In the genomic region with DNA sequence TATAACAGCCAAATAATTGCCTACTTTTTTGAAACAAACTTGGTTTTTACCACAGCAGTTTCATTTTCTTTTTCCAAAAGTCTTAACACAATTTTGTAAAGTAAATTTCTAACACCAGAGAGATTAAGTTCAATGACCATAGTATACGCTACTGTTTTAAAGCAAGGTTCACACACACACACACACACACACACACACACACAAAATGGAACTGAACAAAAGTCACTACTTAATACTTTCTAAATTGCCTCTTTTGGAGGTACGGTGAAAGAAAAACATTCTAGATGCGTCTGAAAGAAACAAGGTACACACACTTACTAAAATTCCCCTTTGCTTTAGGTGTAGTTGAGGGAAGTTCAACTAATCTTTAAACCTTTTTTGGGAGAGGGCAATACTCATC, we compare ENCODE assay signal across 19 cellular contexts. TPM values are rescaled to one million over a fixed set of nuclear protein-coding genes. Genes with fewer than 3 reads are reported as not detected.
A peak's percentile ranks its signal among the peaks of the same experiment; 100 is the strongest.
DNase-seq lines count a peak whose midpoint lies in the region; TF ChIP-seq lines count a peak whose summit lies in the region.
"Had no signal": no experiment of that assay in that cellular context is flagged by ENCODE, and none has a peak within 500 bp of the region (broad histone marks: within the 10 kb centered on the region; RNA-seq: fewer than 3 reads in every experiment).

No MANE protein-coding gene starts in this region.

- peak overlapping the region; percentile 74 for H3K27ac ChIP-seq in KOPT-K1 (ENCODE audit: low read depth, low read length, poor library complexity, severe bottlenecking)
- peak overlapping the region in 7 of 8 donors; percentile 11 to 64 (median 52) for H3K27ac ChIP-seq in spleen
- no peak overlapping the region for H3K27ac ChIP-seq in ascending aorta
- H3K27ac ChIP-seq: GM23248, tibial artery had no signal

- peak overlapping the region; percentile 81 for H3K27ac Mint-ChIP-seq in activated T-cell treated with anti-CD3 and anti-CD28 coated beads, Interleukin-2, amount 50 U/mL, for 24 hours
- peak overlapping the region; percentile 83 for H3K27ac Mint-ChIP-seq in activated T-helper 1 cell treated with anti-CD3 and anti-CD28 coated beads, Interleukin-12 subunit alpha, Interleukin-12 subunit beta, Interleukin-2, Interleukin-4 antibody, amounts not matched to agents 30 ng/mL and 10 ng/mL and 1 ng/mL, durations not matched to agents 14 hours and 24 hours and 36 hours

- peak overlapping the region; percentile 57 for H3K4me3 Mint-ChIP-seq in activated T-cell treated with anti-CD3 and anti-CD28 coated beads, Interleukin-2, amount 50 U/mL, for 24 hours
- peak overlapping the region; percentile 73 for H3K4me3 Mint-ChIP-seq in activated T-helper 1 cell treated with anti-CD3 and anti-CD28 coated beads, Interleukin-12 subunit alpha, Interleukin-12 subunit beta, Interleukin-2, Interleukin-4 antibody, amounts not matched to agents 30 ng/mL and 10 ng/mL and 1 ng/mL, durations not matched to agents 14 hours and 24 hours and 36 hours

- no peaks in the 10 kb centered on the region for H3K27me3 Mint-ChIP-seq in activated T-cell treated with anti-CD3 and anti-CD28 coated beads, Interleukin-2, amount 50 U/mL, for 24 hours
- H3K27me3 Mint-ChIP-seq in activated T-helper 1 cell treated with anti-CD3 and anti-CD28 coated beads, Interleukin-12 subunit alpha, Interleukin-12 subunit beta, Interleukin-2, Interleukin-4 antibody, amounts not matched to agents 30 ng/mL and 10 ng/mL and 1 ng/mL, durations not matched to agents 14 hours and 24 hours and 36 hours (ENCODE audit: insufficient read depth): no peaks in the 10 kb centered on the region

- peaks cover 3% of the 10 kb centered on the region for H3K9me3 Mint-ChIP-seq in activated T-cell treated with anti-CD3 and anti-CD28 coated beads, Interleukin-2, amount 50 U/mL, for 24 hours
- H3K9me3 Mint-ChIP-seq in activated T-helper 1 cell treated with anti-CD3 and anti-CD28 coated beads, Interleukin-12 subunit alpha, Interleukin-12 subunit beta, Interleukin-2, Interleukin-4 antibody, amounts not matched to agents 30 ng/mL and 10 ng/mL and 1 ng/mL, durations not matched to agents 14 hours and 24 hours and 36 hours: no peaks in the 10 kb centered on the region
- H3K9me3 Mint-ChIP-seq: CD14-positive monocyte had no signal

- H3K36me3 Mint-ChIP-seq in activated T-cell treated with anti-CD3 and anti-CD28 coated beads, Interleukin-2, amount 50 U/mL, for 24 hours (ENCODE audit: low read depth): peaks cover 71% of the 10 kb centered on the region
- peaks cover 49% of the 10 kb centered on the region for H3K36me3 Mint-ChIP-seq in activated T-helper 1 cell treated with anti-CD3 and anti-CD28 coated beads, Interleukin-12 subunit alpha, Interleukin-12 subunit beta, Interleukin-2, Interleukin-4 antibody, amounts not matched to agents 30 ng/mL and 10 ng/mL and 1 ng/mL, durations not matched to agents 14 hours and 24 hours and 36 hours (ENCODE audit: low read depth)

- H3K4me3 ChIP-seq in spleen (peak overlapping the region in 1 of 8 donors; percentile 14), ascending aorta (no peak overlapping the region)
- H3K4me3 ChIP-seq: GM23248, mucosa of descending colon, tibial artery had no signal

- TF ChIP-seq POLR2A in spleen (IDR thresholded peaks at IDR 0.05): no peak

- H3K4me1 Mint-ChIP-seq in activated T-cell treated with anti-CD3 and anti-CD28 coated beads, Interleukin-2, amount 50 U/mL, for 24 hours (ENCODE audit: low read depth): peaks cover 92% of the 10 kb centered on the region
- peaks cover 91% of the 10 kb centered on the region for H3K4me1 Mint-ChIP-seq in activated T-helper 1 cell treated with anti-CD3 and anti-CD28 coated beads, Interleukin-12 subunit alpha, Interleukin-12 subunit beta, Interleukin-2, Interleukin-4 antibody, amounts not matched to agents 30 ng/mL and 10 ng/mL and 1 ng/mL, durations not matched to agents 14 hours and 24 hours and 36 hours (ENCODE audit: low read depth)

- 20 to 52% (median 32%) methylated on average over 3 of the region's 3 CpGs for WGBS in spleen, 5 donors

- intact Hi-C loops in activated T-helper 1 cell treated with anti-CD3 and anti-CD28 coated beads, Interleukin-12 subunit alpha, Interleukin-12 subunit beta, Interleukin-2, Interleukin-4 antibody, amounts not matched to agents 30 ng/mL and 10 ng/mL and 1 ng/mL, durations not matched to agents 14 hours and 24 hours and 36 hours (cut with micrococcal nuclease): loop anchor here (1.0 kb wide), 1 partner anchor 29 kb away; no protein-coding TSS in a partner anchor
- intact Hi-C loops in spleen (cut with DNase I; ENCODE audit: low total_unique reads): no loop called here
- intact Hi-C loops in ascending aorta (cut with DNase I): no loop called here

- peaks cover 4 to 92% (median 53%) of the 10 kb centered on the region in 6 donors for H3K4me1 ChIP-seq in spleen
- no peaks in the 10 kb centered on the region for H3K4me1 ChIP-seq in ascending aorta
- H3K4me1 ChIP-seq: tibial artery had no signal

- H3K36me3 ChIP-seq in KOPT-K1 (ENCODE audit: insufficient read depth, low read length) (peaks cover 35% of the 10 kb centered on the region), spleen (peaks cover 0 to 45% (median 6%) of the 10 kb centered on the region in 6 donors), ascending aorta (peaks cover 12 to 37% of the 10 kb centered on the region in 2 donors)

- no peak for TF ChIP-seq CTCF in spleen (IDR thresholded peaks at IDR 0.05 in 8 of 11, conservative IDR thresholded peaks at IDR 0.05 in 3 of 11)
- no peak for TF ChIP-seq CTCF in ascending aorta (IDR thresholded peaks at IDR 0.05)

- H3K9me3 ChIP-seq in KOPT-K1 (ENCODE audit: insufficient read depth, low read length, poor library complexity, severe bottlenecking) (peaks cover 4% of the 10 kb centered on the region), spleen (peaks cover 0 to 4% (median 0%) of the 10 kb centered on the region in 8 donors), ascending aorta (no peaks in the 10 kb centered on the region)
- H3K9me3 ChIP-seq: mucosa of descending colon, tibial artery had no signal

- DNase-seq in activated T-cell treated with anti-CD3 and anti-CD28 coated beads, Interleukin-2, amount 50 U/mL, for 24 hours: no peak
- no peak for DNase-seq in activated T-cell treated with anti-CD3 and anti-CD28 coated beads, Interleukin-2, amount 50 U/mL, for 1 hour
- DNase-seq in activated T-helper 1 cell treated with anti-CD3 and anti-CD28 coated beads, Interleukin-12 subunit alpha, Interleukin-12 subunit beta, Interleukin-2, Interleukin-4 antibody, amounts not matched to agents 30 ng/mL and 10 ng/mL and 1 ng/mL, durations not matched to agents 14 hours and 24 hours and 36 hours (ENCODE audit: low spot score): no peak
- DNase-seq in spleen (no peak), SHP77 (lab: John Stamatoyannopoulos, UW) (no peak), ascending aorta (ENCODE audit: low spot score in 2 of 2) (no peak), LoVo (ENCODE audit: low spot score) (no peak)
- DNase-seq: anterior cingulate cortex, DMS53, glutamatergic neuron, GM23248, left ventricle myocardium superior, mucosa of descending colon, NCI-H524 treated with DMSO at 0.1 percent for 48 hours, retina, Right ventricle myocardium superior, tibial artery had no signal

- H3K27me3 ChIP-seq in spleen (replicated peaks in 1 of 7): no peaks in the 10 kb centered on the region
- H3K27me3 ChIP-seq in ascending aorta: no peaks in the 10 kb centered on the region
- H3K27me3 ChIP-seq: tibial artery had no signal

RNA-seq across cellular contexts. Expression of a gene that starts 30.1 kb away (rescaled TPM):
- total RNA-seq in activated T-helper 1 cell treated with anti-CD3 and anti-CD28 coated beads, Interleukin-12 subunit alpha, Interleukin-12 subunit beta, Interleukin-2, Interleukin-4 antibody, amounts not matched to agents 30 ng/mL and 10 ng/mL and 1 ng/mL, durations not matched to agents 14 hours and 24 hours and 36 hours: 45.4 and 49.2 TPM in 2 replicates
- total RNA-seq in spleen: 10 to 100 TPM; 12.7 to 28.6 (median 23.6) TPM
- polyA plus RNA-seq in spleen: 1 to 10 TPM; 4.2 to 5.3 (median 4.6) TPM
- total RNA-seq in ascending aorta: 11.3 TPM

Comparison
In these comparisons a context has a peak if more than half of its experiments do, and no peak if none do; other contexts are left out.
1. H3K27ac ChIP-seq: peak in KOPT-K1 (single experiment) and spleen (7 of 8); none in ascending aorta (0 of 2).